ENCODE assay signal across 20 cellular contexts in the genomic region with DNA sequence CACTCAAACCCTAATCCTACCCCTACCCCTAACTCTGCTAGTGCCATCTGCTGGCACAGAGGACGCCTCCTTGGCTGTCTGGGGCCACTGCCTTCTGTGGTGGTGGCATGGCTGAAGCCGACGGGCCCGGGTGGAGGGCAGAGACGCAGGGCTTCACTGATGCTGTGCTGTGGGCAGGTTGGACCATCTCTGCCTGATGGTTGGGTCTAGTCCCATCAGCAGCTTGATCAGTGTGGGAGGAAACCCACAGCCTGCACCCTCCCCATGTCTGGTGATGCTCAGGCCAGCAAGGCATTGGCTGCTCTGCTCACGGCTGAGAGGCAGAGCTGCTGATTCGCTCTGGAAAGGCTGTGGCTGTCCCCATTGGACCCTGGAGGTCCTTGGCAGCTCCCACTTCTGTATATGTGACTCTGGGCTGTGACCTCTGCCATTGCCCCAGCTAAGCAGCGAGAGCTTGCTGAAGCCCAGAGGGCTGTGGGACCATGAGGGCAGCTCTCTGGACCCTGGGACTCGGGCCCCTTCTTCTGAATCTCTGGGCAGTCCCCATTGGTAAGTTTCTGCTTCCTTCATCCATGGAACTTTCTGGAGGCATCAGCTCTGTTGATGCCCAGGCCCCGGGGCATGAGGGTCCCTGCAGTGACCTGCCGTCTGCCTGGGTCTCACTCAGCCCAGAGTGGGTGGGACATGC. TPM values are rescaled to one million over a fixed set of nuclear protein-coding genes. Genes with fewer than 3 reads are reported as not detected.
DNase-seq lines count a peak whose midpoint lies in the region; ATAC-seq and TF ChIP-seq lines count a peak whose summit lies in the region.
"Had no signal": no experiment of that assay in that cellular context is flagged by ENCODE, and none has a peak within 500 bp of the region (broad histone marks: within the 10 kb centered on the region; RNA-seq: fewer than 3 reads in every experiment).

SCART1 (plus strand) TSS at position 430 of the 688 bp plus-strand sequence; CDS start at position 483, 53 bp downstream.

- H3K4me3 Mint-ChIP-seq in CD8-positive, alpha-beta memory T cell = peak within 1 kb of the TSS in 6 of 7 donors; percentile 41 to 83 (median 79)
- no peak within 1 kb of the TSS for H3K4me3 Mint-ChIP-seq in GM23338
- H3K4me3 Mint-ChIP-seq in activated CD4-positive, alpha-beta memory T cell treated with anti-CD3 and anti-CD28 coated beads for 36 hours = peak within 1 kb of the TSS; percentile 6
- H3K4me3 Mint-ChIP-seq: H9, neural progenitor cell had no signal

- intact Hi-C loops in activated CD4-positive, alpha-beta memory T cell treated with anti-CD3 and anti-CD28 coated beads for 36 hours (cut with micrococcal nuclease) = no loop called here

- no peak within 1 kb of the TSS for H3K9ac ChIP-seq in neuronal stem cell (ENCODE audit: low read depth, low read length, poor library complexity)
- H3K9ac ChIP-seq: BLaER1 treated with 17β-estradiol and CSF1 and Interleukin-3, amounts not matched to agents 10 nM and 100 nM; neural progenitor cell had no signal

- H3K9me3 Mint-ChIP-seq in CD8-positive, alpha-beta memory T cell = peaks cover 2 to 11% (median 9%) of the 10 kb centered on the region in 5 donors
- H3K9me3 Mint-ChIP-seq in GM23338 = peaks cover 63% of the 10 kb centered on the region
- peaks cover 9% of the 10 kb centered on the region for H3K9me3 Mint-ChIP-seq in activated CD4-positive, alpha-beta memory T cell treated with anti-CD3 and anti-CD28 coated beads for 36 hours

- no peak within 1 kb of the TSS for H4K8ac ChIP-seq in neuronal stem cell (ENCODE audit: low read depth, low read length)

- no peaks in the 10 kb centered on the region for H3K9me2 ChIP-seq in GM23338 (ENCODE audit: insufficient read depth)

- H3K27me3 ChIP-seq in CD8-positive, alpha-beta memory T cell (ENCODE audit: insufficient read depth, low read length, poor library complexity, severe bottlenecking) = no peaks in the 10 kb centered on the region
- H3K27me3 ChIP-seq in GM23338 (ENCODE audit: insufficient read depth) (no peaks in the 10 kb centered on the region), neuronal stem cell (ENCODE audit: control insufficient read depth in 3 of 3, insufficient read depth in 3 of 3, low read depth in 1 of 3, low read length in 3 of 3) (no peaks in the 10 kb centered on the region)
- H3K27me3 ChIP-seq: BLaER1 treated with 17β-estradiol and CSF1 and Interleukin-3, amounts not matched to agents 10 nM and 100 nM; neural progenitor cell; right lobe of liver had no signal

- no peak within 1 kb of the TSS for H4K91ac ChIP-seq in neuronal stem cell (ENCODE audit: low read depth, low read length, poor library complexity)

- H3K4me1 Mint-ChIP-seq in CD8-positive, alpha-beta memory T cell = peaks cover 0 to 6% (median 5%) of the 10 kb centered on the region in 3 donors
- no peaks in the 10 kb centered on the region for H3K4me1 Mint-ChIP-seq in GM23338
- no peaks in the 10 kb centered on the region for H3K4me1 Mint-ChIP-seq in activated CD4-positive, alpha-beta memory T cell treated with anti-CD3 and anti-CD28 coated beads for 36 hours (ENCODE audit: low read depth)
- H3K4me1 Mint-ChIP-seq: H9, neural progenitor cell had no signal

- POLR2A ChIA-PET in CD8-positive, alpha-beta memory T cell (lab: Charles Lee) = no interaction called here
- POLR2A ChIA-PET in activated CD4-positive, alpha-beta memory T cell treated with anti-CD3 and anti-CD28 coated beads for 36 hours (lab: Charles Lee) = no interaction called here

- CTCF ChIA-PET in CD8-positive, alpha-beta memory T cell (lab: Charles Lee) = no interaction called here
- CTCF ChIA-PET in activated CD4-positive, alpha-beta memory T cell treated with anti-CD3 and anti-CD28 coated beads for 36 hours (lab: Charles Lee) = interaction anchor here (1.0 to 1.1 kb wide), 2 partner anchors 15 to 16 kb away, joined by 4 read pairs; no protein-coding TSS in a partner anchor

- no peak within 1 kb of the TSS for H3K23ac ChIP-seq in neuronal stem cell (ENCODE audit: low read depth, low read length, poor library complexity)

- H2AK5ac ChIP-seq in neuronal stem cell (ENCODE audit: low read depth, low read length) = no peak within 1 kb of the TSS

- no peak within 1 kb of the TSS for H2BK5ac ChIP-seq in neuronal stem cell (ENCODE audit: low read length)

- no peaks in the 10 kb centered on the region for H3K36me3 ChIP-seq in CD8-positive, alpha-beta memory T cell (ENCODE audit: insufficient read depth, low read length)
- no peaks in the 10 kb centered on the region for H3K36me3 ChIP-seq in GM23338 (ENCODE audit: insufficient read depth)
- no peaks in the 10 kb centered on the region for H3K36me3 ChIP-seq in neuronal stem cell (replicated peaks in 1 of 2; ENCODE audit: control insufficient read depth in 2 of 2, insufficient read depth in 2 of 2, low read length in 2 of 2)
- H3K36me3 ChIP-seq: BLaER1 treated with 17β-estradiol and CSF1 and Interleukin-3, amounts not matched to agents 10 nM and 100 nM; neural progenitor cell; right lobe of liver had no signal

- peak in 2 of 5 donors; percentile 53 to 56 for DNase-seq in CD8-positive, alpha-beta memory T cell
- DNase-seq in GM23338 (ENCODE audit: low spot score) (no peak), neuronal stem cell (ENCODE audit: low spot score) (no peak), NCI-H2227 treated with DMSO at 0.1 percent for 48 hours (lab: John Stamatoyannopoulos, UW) (no peak), superior temporal gyrus (ENCODE audit: extremely low spot score) (no peak)
- no peak for DNase-seq in activated CD4-positive, alpha-beta memory T cell treated with anti-CD3 and anti-CD28 coated beads for 36 hours
- DNase-seq: activated CD4-positive, alpha-beta T cell treated with anti-CD3 and anti-CD28 coated beads for 1 hour; activated gamma-delta T cell treated with Interleukin-2 at 50 U/mL for 16 hours; cortex of kidney; erythroblast; H9; IMR-90; NCI-H1092; NCI-H2171 treated with DMSO at 0.1 percent for 48 hours; SHP77; stimulated activated CD4-positive, alpha-beta T cell treated with anti-CD3 and anti-CD28 coated beads, Interleukin-1b, Interleukin-23, amount 100 ng/mL, for 48 hours had no signal

- no peaks in the 10 kb centered on the region for H3K27me3 Mint-ChIP-seq in CD8-positive, alpha-beta memory T cell
- H3K27me3 Mint-ChIP-seq in GM23338 (ENCODE audit: insufficient read depth, low read depth, poor library complexity) = peaks cover 8% of the 10 kb centered on the region
- no peaks in the 10 kb centered on the region for H3K27me3 Mint-ChIP-seq in activated CD4-positive, alpha-beta memory T cell treated with anti-CD3 and anti-CD28 coated beads for 36 hours

- H3K4ac ChIP-seq in neuronal stem cell (ENCODE audit: low read length) = no peak within 1 kb of the TSS

- no peak within 1 kb of the TSS for H3K27ac ChIP-seq in CD8-positive, alpha-beta memory T cell (ENCODE audit: low read depth, low read length)
- H3K27ac ChIP-seq in GM23338 (ENCODE audit: low read depth) = no peak within 1 kb of the TSS
- no peak within 1 kb of the TSS for H3K27ac ChIP-seq in neuronal stem cell (replicated peaks; ENCODE audit: low read length)
- H3K27ac ChIP-seq: BLaER1 treated with 17β-estradiol and CSF1 and Interleukin-3, amounts not matched to agents 10 nM and 100 nM; neural progenitor cell; right lobe of liver had no signal

- no peak within 1 kb of the TSS for H3K18ac ChIP-seq in neuronal stem cell (ENCODE audit: low read length)

- H3F3A ChIP-seq in GM23338 (replicated peaks; ENCODE audit: low read depth) = no peaks in the 10 kb centered on the region

- H2BK12ac ChIP-seq in neuronal stem cell (ENCODE audit: low read length) = no peak within 1 kb of the TSS

- H2AFZ ChIP-seq in GM23338 (no peak within 1 kb of the TSS), neuronal stem cell (ENCODE audit: low read length) (peak within 1 kb of the TSS; percentile 40)
- H2AFZ ChIP-seq: neural progenitor cell had no signal

- peaks cover 3% of the 10 kb centered on the region for H3K79me1 ChIP-seq in neuronal stem cell (ENCODE audit: low read depth, low read length)

- H4K20me1 ChIP-seq in GM23338 (replicated peaks; ENCODE audit: insufficient read depth) = no peaks in the 10 kb centered on the region
- H4K20me1 ChIP-seq: BLaER1 treated with 17β-estradiol and CSF1 and Interleukin-3, amounts not matched to agents 10 nM and 100 nM had no signal

- H2BK15ac ChIP-seq in neuronal stem cell (ENCODE audit: low read length) = no peak within 1 kb of the TSS

- no peak within 1 kb of the TSS for H2BK120ac ChIP-seq in neuronal stem cell (ENCODE audit: low read depth, low read length)

- H3K79me2 ChIP-seq in GM23338 (replicated peaks; ENCODE audit: insufficient read depth) = no peaks in the 10 kb centered on the region

- H3K14ac ChIP-seq in neuronal stem cell (ENCODE audit: low read length) = no peak within 1 kb of the TSS

- H3K4me2 ChIP-seq in GM23338 = no peak within 1 kb of the TSS
- no peak within 1 kb of the TSS for H3K4me2 ChIP-seq in neuronal stem cell (ENCODE audit: insufficient read depth, low read length, poor library complexity, severe bottlenecking)
- H3K4me2 ChIP-seq: neural progenitor cell had no signal

- TF ChIP-seq CTCF in GM23338 (conservative IDR thresholded peaks at IDR 0.05; ENCODE audit: low read depth in 2 of 2) = peak in 1 of 2 experiments; percentile 30; a peak in 1 of 4 replicates

- H3K4me3 ChIP-seq in CD8-positive, alpha-beta memory T cell (ENCODE audit: low read length) = no peak within 1 kb of the TSS
- H3K4me3 ChIP-seq in GM23338 = no peak within 1 kb of the TSS
- H3K4me3 ChIP-seq in neuronal stem cell (ENCODE audit: low read length in 2 of 2) = no peak within 1 kb of the TSS
- H3K4me3 ChIP-seq: BLaER1 treated with 17β-estradiol and CSF1 and Interleukin-3, amounts not matched to agents 10 nM and 100 nM; neural progenitor cell; right lobe of liver had no signal

- peaks cover under 1% of the 10 kb centered on the region for H3K9me3 ChIP-seq in CD8-positive, alpha-beta memory T cell (ENCODE audit: low read length)
- peaks cover 0 to 54% of the 10 kb centered on the region in 2 donors for H3K9me3 ChIP-seq in neuronal stem cell (replicated peaks in 1 of 2; ENCODE audit: control insufficient read depth in 2 of 2, insufficient read depth in 1 of 2, low read depth in 1 of 2, low read length in 2 of 2)

- H3K27ac Mint-ChIP-seq in CD8-positive, alpha-beta memory T cell = peak within 1 kb of the TSS in 6 of 8 donors; percentile 6 to 90 (median 72)
- H3K27ac Mint-ChIP-seq in GM23338 = no peak within 1 kb of the TSS
- H3K27ac Mint-ChIP-seq in activated CD4-positive, alpha-beta memory T cell treated with anti-CD3 and anti-CD28 coated beads for 36 hours = no peak within 1 kb of the TSS
- H3K27ac Mint-ChIP-seq: H9, neural progenitor cell had no signal

- ATAC-seq in GM23338 = peak; percentile 31; the same call in 2 of the 3 replicates
- ATAC-seq in GM21423 (IDR thresholded peaks at IDR 0.05; ENCODE audit: unreplicated experiment) = no peak
- ATAC-seq: right lobe of liver had no signal

- no peaks in the 10 kb centered on the region for H3K4me1 ChIP-seq in CD8-positive, alpha-beta memory T cell (ENCODE audit: insufficient read depth, low read length)
- H3K4me1 ChIP-seq in GM23338 (ENCODE audit: insufficient read depth) = no peaks in the 10 kb centered on the region
- H3K4me1 ChIP-seq in neuronal stem cell (ENCODE audit: control insufficient read depth in 2 of 2, insufficient read depth in 1 of 2, low read depth in 1 of 2, low read length in 2 of 2) = no peaks in the 10 kb centered on the region
- H3K4me1 ChIP-seq: neural progenitor cell, right lobe of liver had no signal

- no CpG with 5 or more reads among the region's 11 CpGs for WGBS in neuronal stem cell (ENCODE audit: extremely low coverage in 2 of 2, insufficient read length in 2 of 2, insufficient replicate concordance in 1 of 2), 2 donors

- peaks cover under 1 to 3% (median 1%) of the 10 kb centered on the region in 3 donors for H3K36me3 Mint-ChIP-seq in CD8-positive, alpha-beta memory T cell
- peaks cover 2% of the 10 kb centered on the region; the same call in 1 of the 3 replicates for H3K36me3 Mint-ChIP-seq in GM23338 (ENCODE audit: low read depth)
- peaks cover 4% of the 10 kb centered on the region for H3K36me3 Mint-ChIP-seq in activated CD4-positive, alpha-beta memory T cell treated with anti-CD3 and anti-CD28 coated beads for 36 hours

RNA-seq across cellular contexts. Expression of gene SCART1, which starts in this region (rescaled TPM):
- total RNA-seq in CD8-positive, alpha-beta memory T cell = 1 to 10 TPM; 1.4 to 1.5 TPM
- 3.2 TPM for polyA plus RNA-seq in CD8-positive, alpha-beta memory T cell
- total RNA-seq in GM23338 (2014; rRNA removed; shearing (Covaris generic)) = 0.19 and 0.59 TPM in 2 replicates
- not detected in 2 replicates for polyA plus RNA-seq in GM23338 (2016; fragmentation: Nextera tagmentation; extraction: Ambion mirVana)
- total RNA-seq in activated CD4-positive, alpha-beta memory T cell treated with anti-CD3 and anti-CD28 coated beads for 36 hours = 1 to 10 TPM; 5.4 to 6.2 TPM
- polyA plus RNA-seq in neuronal stem cell (2013, experiment 1 of 2) = 0.56 TPM
- 0.46 TPM for polyA plus RNA-seq in neuronal stem cell (2013, experiment 2 of 2)

Comparison
In these comparisons a context has a peak if more than half of its experiments do, and no peak if none do; other contexts are left out.
1. Peak in ATAC-seq in GM23338; RNA of the gene not detected or under 1 TPM.
2. H3K27ac Mint-ChIP-seq: peak in CD8-positive, alpha-beta memory T cell (6 of 8); none in GM23338 (single experiment) and activated CD4-positive, alpha-beta memory T cell treated with anti-CD3 and anti-CD28 coated beads for 36 hours (single experiment).